Comparison of ENCODE assay signal across 6 cellular contexts in genomic region chr1:43969416-43969745, GRCh38. TPM values are rescaled to one million over a fixed set of nuclear protein-coding genes. Genes with fewer than 3 reads are reported as not detected.
A peak's percentile ranks its signal among the peaks of the same experiment; 100 is the strongest.
DNase-seq lines count a peak whose midpoint lies in the region; ATAC-seq and TF ChIP-seq lines count a peak whose summit lies in the region.

No MANE protein-coding gene starts in this region.

- no peaks in the 10 kb centered on the region for H3K9me3 ChIP-seq in thymus (ENCODE audit: control insufficient read depth)

- no peaks in the 10 kb centered on the region for H3K27me3 Mint-ChIP-seq in activated naive CD4-positive, alpha-beta T cell treated with anti-CD3 and anti-CD28 coated beads, Interleukin-2, amount 50 U/mL, for 24 hours

- H3K4me1 ChIP-seq in thymus (ENCODE audit: control insufficient read depth, insufficient read depth, low read length): peaks cover 10% of the 10 kb centered on the region

- no peak for DNase-seq in activated naive CD4-positive, alpha-beta T cell (lab: John Stamatoyannopoulos, UW)
- DNase-seq in fibroblast of mammary gland (ENCODE audit: low read depth): no peak

- peaks cover 9% of the 10 kb centered on the region for H3K36me3 Mint-ChIP-seq in activated naive CD4-positive, alpha-beta T cell treated with anti-CD3 and anti-CD28 coated beads, Interleukin-2, amount 50 U/mL, for 24 hours

- 66% methylated on average over 7 of the region's 7 CpGs for WGBS in thymus

- ATAC-seq in HG03469 (IDR thresholded peaks at IDR 0.05; ENCODE audit: unreplicated experiment) (no peak), GM21390 (IDR thresholded peaks at IDR 0.05; ENCODE audit: unreplicated experiment) (no peak)

- no peak overlapping the region for H3K27ac ChIP-seq in thymus (ENCODE audit: low read depth)

- no peak for TF ChIP-seq CTCF in fibroblast of mammary gland (conservative IDR thresholded peaks at IDR 0.05; ENCODE audit: control insufficient read depth, insufficient read depth, low read depth, low read length)

- H3K4me3 ChIP-seq in fibroblast of mammary gland (ENCODE audit: control insufficient read depth, low read depth, low read length) (peak overlapping the region; percentile 93), thymus (ENCODE audit: low read length) (peak overlapping the region; percentile 61)

- no peaks in the 10 kb centered on the region for H3K27me3 ChIP-seq in thymus (ENCODE audit: control insufficient read depth, insufficient read depth)

- peak overlapping the region; percentile 96 for H3K27ac Mint-ChIP-seq in activated naive CD4-positive, alpha-beta T cell treated with anti-CD3 and anti-CD28 coated beads, Interleukin-2, amount 50 U/mL, for 24 hours

- H3K4me3 Mint-ChIP-seq in activated naive CD4-positive, alpha-beta T cell treated with anti-CD3 and anti-CD28 coated beads, Interleukin-2, amount 50 U/mL, for 24 hours: peak overlapping the region; percentile 97

- no peaks in the 10 kb centered on the region for H3K36me3 ChIP-seq in thymus (ENCODE audit: control insufficient read depth, insufficient read depth)

- H3K9me3 Mint-ChIP-seq in activated naive CD4-positive, alpha-beta T cell treated with anti-CD3 and anti-CD28 coated beads, Interleukin-2, amount 50 U/mL, for 24 hours: no peaks in the 10 kb centered on the region

- H3K4me1 Mint-ChIP-seq in activated naive CD4-positive, alpha-beta T cell treated with anti-CD3 and anti-CD28 coated beads, Interleukin-2, amount 50 U/mL, for 24 hours: peaks cover 32% of the 10 kb centered on the region

RNA-seq across cellular contexts. Expression of gene DPH2, which starts 0.4 kb away (rescaled TPM):
- polyA plus RNA-seq in thymus: 14.4 TPM

RNA-seq across cellular contexts. Expression of gene ATP6V0B, which starts 5.4 kb away (rescaled TPM):
- polyA plus RNA-seq in thymus: 198 TPM

RNA-seq across cellular contexts. Expression of gene B4GALT2, which starts 9.6 kb away (rescaled TPM):
- polyA plus RNA-seq in thymus: 7.3 TPM

RNA-seq across cellular contexts. Expression of gene CCDC24, which starts 22.0 kb away (rescaled TPM):
- 11.1 TPM for polyA plus RNA-seq in thymus

RNA-seq across cellular contexts. Expression of gene IPO13, which starts 22.6 kb away (rescaled TPM):
- 26.1 TPM for polyA plus RNA-seq in thymus
